Comparison of ENCODE assay signal across 8 cellular contexts in genomic region chr17:63774982-63775290, GRCh38. TPM values are rescaled to one million over a fixed set of nuclear protein-coding genes. Genes with fewer than 3 reads are reported as not detected.
DNase-seq lines count a peak whose midpoint lies in the region; ATAC-seq and TF ChIP-seq lines count a peak whose summit lies in the region.

No MANE protein-coding gene starts in this region.

- H3K27me3 Mint-ChIP-seq in activated CD4-positive, alpha-beta memory T cell treated with anti-CD3 and anti-CD28 coated beads for 36 hours = no peaks in the 10 kb centered on the region
- H3K27me3 Mint-ChIP-seq in stimulated activated naive CD8-positive, alpha-beta T cell treated with anti-CD3 and anti-CD28 coated beads, Interleukin-15, amount 100 ng/mL, for 72 hours = no peaks in the 10 kb centered on the region

- peak overlapping the region in 11 of 12 donors; percentile 96 to 99 (median 98) for H3K27ac ChIP-seq in heart left ventricle

- peaks cover 25% of the 10 kb centered on the region for H3K36me3 Mint-ChIP-seq in activated CD4-positive, alpha-beta memory T cell treated with anti-CD3 and anti-CD28 coated beads for 36 hours

- no peaks in the 10 kb centered on the region for H3K9me3 Mint-ChIP-seq in activated CD4-positive, alpha-beta memory T cell treated with anti-CD3 and anti-CD28 coated beads for 36 hours
- H3K9me3 Mint-ChIP-seq in stimulated activated naive CD8-positive, alpha-beta T cell treated with anti-CD3 and anti-CD28 coated beads, Interleukin-15, amount 100 ng/mL, for 72 hours = no peaks in the 10 kb centered on the region

- H3K27ac Mint-ChIP-seq in activated CD4-positive, alpha-beta memory T cell treated with anti-CD3 and anti-CD28 coated beads for 36 hours = peak overlapping the region; percentile 100
- H3K27ac Mint-ChIP-seq in stimulated activated naive CD8-positive, alpha-beta T cell treated with anti-CD3 and anti-CD28 coated beads, Interleukin-15, amount 100 ng/mL, for 72 hours = peak overlapping the region in 1 of 2 donors; percentile 98

- CTCF ChIA-PET in activated CD4-positive, alpha-beta memory T cell treated with anti-CD3 and anti-CD28 coated beads for 36 hours (lab: Charles Lee) = interaction anchor here (0.6 to 3.0 kb wide), 9 partner anchors 9 to 349 kb away, joined by 3 to 11 read pairs (median 3); partner anchors contain the start of gene LIMD2

- intact Hi-C loops in heart left ventricle (cut with DNase I) (loop anchor here in 7 of 10 donors (5.0 to 10.0 kb wide), 7 partner anchors 42 to 350 kb away; partner anchors contain the start of genes FTSJ3 (in 4 of the 7), PSMC5 (in 4 of the 7), DCAF7 (in 1 of the 7) and SMARCD2 (in 1 of the 7)), Right ventricle myocardium superior (cut with DNase I) (no loop called here)
- intact Hi-C loops in activated CD4-positive, alpha-beta memory T cell treated with anti-CD3 and anti-CD28 coated beads for 36 hours (cut with micrococcal nuclease) = loop anchor here (1.0 to 10.0 kb wide), 4 partner anchors 153 to 730 kb away; partner anchors contain the start of genes CEP95, DCAF7, DDX5 and MAP3K3

- H3K4me1 ChIP-seq in heart left ventricle = peaks cover 3 to 73% (median 42%) of the 10 kb centered on the region in 12 donors

- peak overlapping the region; percentile 95 for H3K4me3 Mint-ChIP-seq in activated CD4-positive, alpha-beta memory T cell treated with anti-CD3 and anti-CD28 coated beads for 36 hours
- H3K4me3 Mint-ChIP-seq in stimulated activated naive CD8-positive, alpha-beta T cell treated with anti-CD3 and anti-CD28 coated beads, Interleukin-15, amount 100 ng/mL, for 72 hours = peak overlapping the region; percentile 99

- ATAC-seq in heart left ventricle = no peak
- ATAC-seq in Right ventricle myocardium superior (ENCODE audit: poor library complexity) = no peak
- no peak for ATAC-seq in stimulated activated naive CD8-positive, alpha-beta T cell treated with anti-CD3 and anti-CD28 coated beads, Interleukin-15, amount 100 ng/mL, for 72 hours

- 3 to 6% (median 4%) methylated on average over 4 of the region's 4 CpGs for WGBS in heart left ventricle, 4 donors

- TF ChIP-seq CTCF in heart left ventricle (IDR thresholded peaks at IDR 0.05) = no peak

- POLR2A ChIA-PET in activated CD4-positive, alpha-beta memory T cell treated with anti-CD3 and anti-CD28 coated beads for 36 hours (lab: Charles Lee) = interaction anchor here (0.6 to 4.1 kb wide), 15 partner anchors 9 to 339 kb away, joined by 3 to 34 read pairs (median 4); partner anchors contain the start of genes FTSJ3, MAP3K3 and PSMC5

- peak overlapping the region; percentile 65 to 99 (median 82) for H3K4me3 ChIP-seq in heart left ventricle
- H3K4me3 ChIP-seq in iPS-11a (ENCODE audit: low read depth, low read length) = peak overlapping the region; percentile 97

- DNase-seq in heart left ventricle (no peak), Right ventricle myocardium superior (no peak), H4 (ENCODE audit: low spot score) (no peak), dedifferentiated amniotic fluid mesenchymal stem cell (ENCODE audit: extremely low spot score) (no peak), ecto neural progenitor cell (ENCODE audit: low spot score) (no peak)
- peak; percentile 24 for DNase-seq in activated CD4-positive, alpha-beta memory T cell treated with anti-CD3 and anti-CD28 coated beads for 36 hours
- DNase-seq in stimulated activated naive CD8-positive, alpha-beta T cell treated with anti-CD3 and anti-CD28 coated beads, Interleukin-15, amount 100 ng/mL, for 72 hours = no peak

- no peak for TF ChIP-seq POLR2A in heart left ventricle (IDR thresholded peaks at IDR 0.05)

- H3K4me1 Mint-ChIP-seq in activated CD4-positive, alpha-beta memory T cell treated with anti-CD3 and anti-CD28 coated beads for 36 hours (ENCODE audit: low read depth) = peaks cover 53% of the 10 kb centered on the region
- peaks cover 61% of the 10 kb centered on the region for H3K4me1 Mint-ChIP-seq in stimulated activated naive CD8-positive, alpha-beta T cell treated with anti-CD3 and anti-CD28 coated beads, Interleukin-15, amount 100 ng/mL, for 72 hours

- H3K9me3 ChIP-seq in heart left ventricle = no peaks in the 10 kb centered on the region

- no peaks in the 10 kb centered on the region for H3K27me3 ChIP-seq in heart left ventricle

- H3K36me3 ChIP-seq in heart left ventricle = peaks cover 0 to 34% (median 19%) of the 10 kb centered on the region in 9 donors

RNA-seq across cellular contexts. Expression of gene DDX42, which starts 1.0 kb away (rescaled TPM):
- total RNA-seq in heart left ventricle (10 to 100 TPM; 30.1 to 75.0 (median 61.0) TPM), Right ventricle myocardium superior (42.4 TPM)
- polyA plus RNA-seq in heart left ventricle = 10 to 100 TPM; 34.4 to 44.8 TPM
- 100 to 1,000 TPM; 103 to 106 TPM for total RNA-seq in activated CD4-positive, alpha-beta memory T cell treated with anti-CD3 and anti-CD28 coated beads for 36 hours
- total RNA-seq in H4 (2014; rRNA removed; shearing (Covaris generic)) = 21.0 and 30.5 TPM in 2 replicates

RNA-seq across cellular contexts. Expression of gene CCDC47, which starts 1.5 kb away (rescaled TPM):
- total RNA-seq in heart left ventricle = 100 to 1,000 TPM in 2 of 9 donors, 10 to 100 TPM in 7; 54.4 to 115 (median 84.3) TPM
- polyA plus RNA-seq in heart left ventricle = 100 to 1,000 TPM in 1 of 2 donors, 10 to 100 TPM in 1; 38.4 to 139 TPM
- total RNA-seq in Right ventricle myocardium superior = 84.8 TPM
- total RNA-seq in activated CD4-positive, alpha-beta memory T cell treated with anti-CD3 and anti-CD28 coated beads for 36 hours = 10 to 100 TPM; 57.6 to 60.5 TPM
- total RNA-seq in H4 (2014; rRNA removed; shearing (Covaris generic)) = 50.4 and 69.3 TPM in 2 replicates

RNA-seq across cellular contexts. Expression of gene STRADA, which starts 33.3 kb away (rescaled TPM):
- 10 to 100 TPM; 10.2 to 26.1 (median 15.3) TPM for total RNA-seq in heart left ventricle
- 10 to 100 TPM; 15.9 to 18.3 TPM for polyA plus RNA-seq in heart left ventricle
- total RNA-seq in Right ventricle myocardium superior = 14.7 TPM
- total RNA-seq in activated CD4-positive, alpha-beta memory T cell treated with anti-CD3 and anti-CD28 coated beads for 36 hours = 10 to 100 TPM; 64.8 to 69.7 TPM
- total RNA-seq in H4 (2014; rRNA removed; shearing (Covaris generic)) = 18.5 and 19.9 TPM in 2 replicates

RNA-seq across cellular contexts. Expression of gene PSMC5, which starts 52.3 kb away (rescaled TPM):
- total RNA-seq in heart left ventricle = 100 to 1,000 TPM in 7 of 9 donors, 10 to 100 TPM in 2; 64.7 to 143 (median 113) TPM
- polyA plus RNA-seq in heart left ventricle = 100 to 1,000 TPM; 164 to 189 TPM
- total RNA-seq in Right ventricle myocardium superior = 136 TPM
- 100 to 1,000 TPM; 165 to 171 TPM for total RNA-seq in activated CD4-positive, alpha-beta memory T cell treated with anti-CD3 and anti-CD28 coated beads for 36 hours
- 64.8 and 71.7 TPM in 2 replicates for total RNA-seq in H4 (2014; rRNA removed; shearing (Covaris generic))

RNA-seq across cellular contexts. Expression of gene FTSJ3, which starts 52.5 kb away (rescaled TPM):
- total RNA-seq in heart left ventricle (10 to 100 TPM; 22.1 to 46.5 (median 25.7) TPM), Right ventricle myocardium superior (29.8 TPM)
- 10 to 100 TPM; 12.5 to 44.6 TPM for polyA plus RNA-seq in heart left ventricle
- total RNA-seq in activated CD4-positive, alpha-beta memory T cell treated with anti-CD3 and anti-CD28 coated beads for 36 hours = 10 to 100 TPM; 41.5 to 42.8 TPM
- total RNA-seq in H4 (2014; rRNA removed; shearing (Covaris generic)) = 95.5 and 124 TPM in 2 replicates
